ENCODE assay signal across 1 cellular context in genomic region chr16:1786242-1787055, GRCh38.
TF ChIP-seq lines count a peak whose summit lies in the region.

No MANE protein-coding gene starts in this region.

TF ChIP-seq in H1, 55 proteins besides CTCF, POLR2A, EP300 and RAD21:
- TF ChIP-seq RBBP5 (IDR thresholded peaks at IDR 0.05; ENCODE audit: borderline replicate concordance, low read depth, low read length) (no peak), RFX5 (IDR thresholded peaks at IDR 0.05; ENCODE audit: borderline replicate concordance, low read depth, low read length) (no peak), EGR1 (IDR thresholded peaks at IDR 0.05; ENCODE audit: borderline replicate concordance, low read depth, low read length) (no peak), BRCA1 (IDR thresholded peaks at IDR 0.05; ENCODE audit: low read depth, low read length) (no peak), CHD2 (IDR thresholded peaks at IDR 0.05; ENCODE audit: low read length) (no peak), JUN (IDR thresholded peaks at IDR 0.05; ENCODE audit: low read depth, low read length) (no peak), RXRA (IDR thresholded peaks at IDR 0.05; ENCODE audit: insufficient read depth, low read depth, low read length) (no peak), HDAC6 (IDR thresholded peaks at IDR 0.05; ENCODE audit: low read depth, low read length) (no peak), YY1 (IDR thresholded peaks at IDR 0.05; ENCODE audit: low read depth, low read length) (no peak), KDM5A (IDR thresholded peaks at IDR 0.05; ENCODE audit: low read length) (no peak)
